Comparison of ENCODE assay signal across 1 cellular context in the genomic region with DNA sequence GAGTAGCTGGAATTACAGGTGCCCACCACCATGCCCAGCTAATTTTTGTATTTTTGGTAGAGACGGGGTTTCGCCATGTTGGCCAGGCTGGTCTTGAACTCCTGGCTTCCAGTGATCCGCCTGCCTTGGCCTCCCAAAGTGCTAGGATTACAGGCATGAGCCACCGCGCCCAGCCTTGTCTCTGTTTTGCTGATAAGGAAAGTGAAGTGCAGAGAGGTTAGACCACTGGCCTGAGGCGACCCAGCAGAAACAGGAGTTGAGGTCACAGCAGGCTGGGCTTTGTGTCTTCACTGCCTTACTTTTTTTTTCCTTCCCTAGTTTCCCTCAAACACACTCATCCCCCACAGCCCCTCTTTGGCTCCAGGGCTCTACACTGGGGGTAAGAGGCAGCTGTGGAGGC.
A peak's percentile ranks its signal among the peaks of the same experiment; 100 is the strongest.
TF ChIP-seq lines count a peak whose summit lies in the region.

No MANE protein-coding gene starts in this region.

TF ChIP-seq in HepG2, 621 proteins besides CTCF, POLR2A, EP300 and RAD21:
- TF ChIP-seq ZMYM3 (CRISPR knock-in tag; IDR thresholded peaks at IDR 0.05) (peak; percentile 47), ZNF619 (CRISPR knock-in tag; IDR thresholded peaks at IDR 0.05) (0 out of 2 replicates have a peak, but pooled peaks have one; percentile 4), KDM1A (CRISPR knock-in tag; IDR thresholded peaks at IDR 0.05) (0 out of 2 replicates have a peak, but pooled peaks have one; percentile 47), SMYD3 (CRISPR knock-in tag; IDR thresholded peaks at IDR 0.05) (0 out of 2 replicates have a peak, but pooled peaks have one; percentile 42), ZNF556 (CRISPR knock-in tag; IDR thresholded peaks at IDR 0.05; ENCODE audit: borderline replicate concordance) (0 out of 2 replicates have a peak, but pooled peaks have one; percentile 14), ZNF768 (CRISPR knock-in tag; IDR thresholded peaks at IDR 0.05) (peak; percentile 98), ADNP (CRISPR knock-in tag; IDR thresholded peaks at IDR 0.05) (0 out of 2 replicates have a peak, but pooled peaks have one; percentile 43)
